In the genomic region with DNA sequence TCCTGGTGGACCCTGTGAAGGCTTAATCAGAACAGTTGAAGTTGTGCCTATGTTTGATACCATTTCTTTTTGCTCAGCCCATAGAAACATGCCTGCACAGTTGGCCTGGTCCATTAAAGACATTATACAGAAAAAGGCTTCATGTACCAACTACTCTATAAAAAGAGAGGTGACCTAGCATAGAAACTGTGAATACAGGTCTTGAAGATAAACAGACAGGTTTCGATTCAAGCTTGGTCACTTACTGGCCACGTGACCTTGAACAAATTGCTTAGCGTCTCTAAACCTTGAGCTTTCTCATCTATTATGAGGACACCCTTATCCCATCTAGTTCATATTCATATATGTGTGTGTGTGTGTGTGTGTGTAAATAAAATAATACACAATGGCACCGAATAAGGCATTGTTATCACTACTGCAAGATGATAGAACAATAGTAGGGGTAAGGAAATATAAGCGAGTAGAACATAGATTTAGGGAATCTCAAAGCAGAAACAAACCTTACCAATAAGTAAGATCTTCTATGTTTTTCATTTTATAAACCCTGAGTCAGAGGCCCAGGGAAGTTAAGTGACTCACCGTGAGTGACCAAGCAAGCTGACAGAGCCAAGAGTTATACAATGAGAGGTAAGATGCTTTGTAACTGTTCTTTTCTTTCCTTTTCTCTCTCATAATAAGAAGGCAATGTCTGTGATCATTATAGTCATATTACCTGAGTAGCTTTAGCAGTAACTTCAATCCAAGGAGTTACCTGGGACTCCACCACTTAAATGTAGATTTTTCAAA, we compare ENCODE assay signal across 1 cellular context.
TF ChIP-seq lines count a peak whose summit lies in the region.

No MANE protein-coding gene starts in this region.

TF ChIP-seq in IMR-90, 13 proteins besides CTCF, POLR2A, EP300 and RAD21 (continued from another document):
- TF ChIP-seq, protein P1, sequence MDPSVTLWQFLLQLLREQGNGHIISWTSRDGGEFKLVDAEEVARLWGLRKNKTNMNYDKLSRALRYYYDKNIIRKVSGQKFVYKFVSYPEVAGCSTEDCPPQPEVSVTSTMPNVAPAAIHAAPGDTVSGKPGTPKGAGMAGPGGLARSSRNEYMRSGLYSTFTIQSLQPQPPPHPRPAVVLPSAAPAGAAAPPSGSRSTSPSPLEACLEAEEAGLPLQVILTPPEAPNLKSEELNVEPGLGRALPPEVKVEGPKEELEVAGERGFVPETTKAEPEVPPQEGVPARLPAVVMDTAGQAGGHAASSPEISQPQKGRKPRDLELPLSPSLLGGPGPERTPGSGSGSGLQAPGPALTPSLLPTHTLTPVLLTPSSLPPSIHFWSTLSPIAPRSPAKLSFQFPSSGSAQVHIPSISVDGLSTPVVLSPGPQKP (IDR thresholded peaks at IDR 0.05; ENCODE audit: borderline replicate concordance, low read depth, low read length): no peak
- TF ChIP-seq CEBPB (IDR thresholded peaks at IDR 0.05; ENCODE audit: low read depth, low read length) (no peak), SMC3 (IDR thresholded peaks at IDR 0.05; ENCODE audit: low read depth, low read length) (no peak)
TF ChIP-seq in IMR-90: peak in this region for 0.
